Comparison of ENCODE assay signal across 19 cellular contexts in genomic region chr14:69982220-69982795, GRCh38.
DNase-seq lines count a peak whose midpoint lies in the region; ATAC-seq and TF ChIP-seq lines count a peak whose summit lies in the region.
"Had no signal": no experiment of that assay in that cellular context is flagged by ENCODE, and none has a peak within 500 bp of the region (broad histone marks: within the 10 kb centered on the region; RNA-seq: fewer than 3 reads in every experiment).

No MANE protein-coding gene starts in this region.

- H3K9me3 ChIP-seq in suprapubic skin, result no peaks in the 10 kb centered on the region
- H3K9me3 ChIP-seq: SJCRH30 had no signal

- H3K36me3 ChIP-seq in suprapubic skin, result no peaks in the 10 kb centered on the region
- H3K36me3 ChIP-seq: SJCRH30 had no signal

- H3K9me3 Mint-ChIP-seq in WTC11, result peaks cover 14% of the 10 kb centered on the region
- H3K9me3 Mint-ChIP-seq in nephron, result no peaks in the 10 kb centered on the region

- CTCF ChIA-PET in WTC11 (lab: Charles Lee), result interaction anchor here (0.9 to 1.1 kb wide), 2 partner anchors 14 to 92 kb away, joined by 3 read pairs; no protein-coding TSS in a partner anchor

- H3K4me3 Mint-ChIP-seq in WTC11, result no peak overlapping the region
- peak overlapping the region in 1 of 3 experiments; percentile 31 for H3K4me3 Mint-ChIP-seq in nephron

- H3K27me3 Mint-ChIP-seq in WTC11 (ENCODE audit: low read depth), result peaks cover 3% of the 10 kb centered on the region; the same call in 1 of the 2 replicates
- peaks cover 8% of the 10 kb centered on the region for H3K27me3 Mint-ChIP-seq in nephron (ENCODE audit: low read depth)

- ATAC-seq in WTC11 (no peak), HG03280 (IDR thresholded peaks at IDR 0.05; ENCODE audit: unreplicated experiment) (no peak), GM18517 (IDR thresholded peaks at IDR 0.05; ENCODE audit: unreplicated experiment) (no peak)
- ATAC-seq: HCT116 had no signal

- POLR2A ChIA-PET in WTC11 (lab: Charles Lee), result no interaction called here

- no peak overlapping the region for H3K4me3 ChIP-seq in suprapubic skin
- H3K4me3 ChIP-seq: PC-9, SJCRH30 had no signal

- no peaks in the 10 kb centered on the region for H3K4me1 ChIP-seq in suprapubic skin

- H3K4me1 Mint-ChIP-seq in WTC11 (peaks cover 21% of the 10 kb centered on the region), nephron (peaks cover 49% of the 10 kb centered on the region)

- TF ChIP-seq CTCF in WTC11 (IDR thresholded peaks at IDR 0.05) (no peak), nephron (IDR thresholded peaks at IDR 0.05; ENCODE audit: unreplicated experiment in 3 of 3) (no peak), suprapubic skin (IDR thresholded peaks at IDR 0.05) (no peak)

- H3K36me3 Mint-ChIP-seq in WTC11 (no peaks in the 10 kb centered on the region), nephron (ENCODE audit: low read depth) (no peaks in the 10 kb centered on the region)

- TF ChIP-seq POLR2A in suprapubic skin (IDR thresholded peaks at IDR 0.05), result no peak

- 41% methylated on average over 5 of the region's 5 CpGs for WGBS in suprapubic skin

- TF ChIP-seq EP300 in suprapubic skin (IDR thresholded peaks at IDR 0.05), result no peak

- H3K27me3 ChIP-seq in suprapubic skin, result peaks cover 11% of the 10 kb centered on the region
- H3K27me3 ChIP-seq: SJCRH30 had no signal

- DNase-seq in WTC11 (ENCODE audit: low spot score), result no peak
- no peak for DNase-seq in caudate nucleus (lab: John Stamatoyannopoulos, UW)
- DNase-seq in suprapubic skin (ENCODE audit: low spot score in 2 of 2), result no peak
- no peak for DNase-seq in DMS114 treated with DMSO at 0.1 percent for 48 hours (lab: John Stamatoyannopoulos, UW; ENCODE audit: unreplicated experiment)
- no peak for DNase-seq in activated CD4-positive, alpha-beta T cell treated with anti-CD3 and anti-CD28 coated beads, Interleukin-2, amount 50 U/mL, for 1 hour
- DNase-seq: COR-L47, EL, MV-4-11, NCI-H1417, NCI-H187 treated with DMSO at 0.1 percent for 48 hours, NCI-H2171, NCI-H510A, NCI-H774, PC-9, SJCRH30 had no signal

- H3K27ac ChIP-seq in caudate nucleus (ENCODE audit: low read depth, low read length) (peak overlapping the region; percentile 29), suprapubic skin (peak overlapping the region; percentile 34)

- no peak overlapping the region for H3K27ac Mint-ChIP-seq in WTC11
- H3K27ac Mint-ChIP-seq in nephron, result peak overlapping the region in 2 of 3 experiments; percentile 73 to 78

TF ChIP-seq in WTC11, 78 proteins besides CTCF, POLR2A, EP300 and RAD21:
- TF ChIP-seq USF2 (CRISPR knock-in tag; IDR thresholded peaks at IDR 0.05), result 0 out of 2 replicates have a peak, but pooled peaks have one; percentile 9
- no peak for TF ChIP-seq GABPB1 (CRISPR knock-in tag; IDR thresholded peaks at IDR 0.05)
